In the genomic region with DNA sequence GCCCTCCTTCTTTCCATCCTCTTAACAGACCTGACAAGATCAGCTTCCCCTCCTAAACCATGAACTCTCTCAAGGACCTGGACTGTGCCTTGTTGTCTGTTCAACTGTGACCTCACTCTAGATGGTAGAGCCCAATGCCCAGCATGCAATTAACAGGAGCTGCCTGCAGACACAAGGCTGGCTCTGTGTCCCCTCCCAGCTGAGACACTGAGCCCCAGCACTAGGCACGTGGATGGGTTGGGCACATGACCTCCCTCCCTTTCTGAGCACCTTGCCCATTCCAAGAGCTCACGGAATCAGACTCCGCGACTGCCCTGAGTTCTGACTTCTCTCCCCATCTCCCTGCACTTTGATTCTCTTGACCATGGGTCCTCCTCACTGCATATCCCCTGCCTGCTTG, we compare ENCODE assay signal across 12 cellular contexts.
"Had no signal": no experiment of that assay in that cellular context is flagged by ENCODE, and none has a peak within 500 bp of the region (broad histone marks: within the 10 kb centered on the region; RNA-seq: fewer than 3 reads in every experiment).

No MANE protein-coding gene starts in this region.

- H3K27ac Mint-ChIP-seq: activated CD4-positive, alpha-beta memory T cell treated with anti-CD3 and anti-CD28 coated beads, Interleukin-2, amount 10 ng/mL, durations not matched to agents 7 days and 5 days; activated naive CD4-positive, alpha-beta T cell treated with anti-CD3 and anti-CD28 coated beads for 36 hours; endodermal cell; natural killer cell had no signal

- H3K36me3 Mint-ChIP-seq: natural killer cell had no signal

- H3K4me1 Mint-ChIP-seq: activated CD4-positive, alpha-beta memory T cell treated with anti-CD3 and anti-CD28 coated beads, Interleukin-2, amount 10 ng/mL, durations not matched to agents 7 days and 5 days; immature natural killer cell had no signal

- H3K4me3 Mint-ChIP-seq: activated CD4-positive, alpha-beta memory T cell treated with anti-CD3 and anti-CD28 coated beads, Interleukin-2, amount 10 ng/mL, durations not matched to agents 7 days and 5 days; activated naive CD4-positive, alpha-beta T cell treated with anti-CD3 and anti-CD28 coated beads for 36 hours; endodermal cell; immature natural killer cell; natural killer cell had no signal

- ATAC-seq: natural killer cell had no signal

- H3K9me3 Mint-ChIP-seq: activated CD4-positive, alpha-beta memory T cell treated with anti-CD3 and anti-CD28 coated beads, Interleukin-2, amount 10 ng/mL, durations not matched to agents 7 days and 5 days; activated naive CD4-positive, alpha-beta T cell treated with anti-CD3 and anti-CD28 coated beads for 36 hours; endodermal cell; immature natural killer cell; natural killer cell had no signal

- H3K4me3 ChIP-seq: mucosa of descending colon had no signal

- DNase-seq: activated CD4-positive, alpha-beta memory T cell treated with anti-CD3 and anti-CD28 coated beads, Interleukin-2, amount 10 ng/mL, durations not matched to agents 7 days and 5 days; activated naive CD4-positive, alpha-beta T cell treated with anti-CD3 and anti-CD28 coated beads for 36 hours; endodermal cell; erythroblast; immature natural killer cell; mammary epithelial cell; natural killer cell; stimulated activated CD4-positive, alpha-beta T cell treated with anti-CD3 and anti-CD28 coated beads, Interleukin-4, amount 100 ng/mL, for 1 hour; stimulated activated CD8-positive, alpha-beta memory T cell treated with anti-CD3 and anti-CD28 coated beads, Interleukin-4, amount 100 ng/mL, for 48 hours; T1000; trophoblast cell had no signal

- H3K27me3 Mint-ChIP-seq: activated CD4-positive, alpha-beta memory T cell treated with anti-CD3 and anti-CD28 coated beads, Interleukin-2, amount 10 ng/mL, durations not matched to agents 7 days and 5 days had no signal

- H3K9me3 ChIP-seq: mucosa of descending colon had no signal
